8 cellular contexts compared by ENCODE assay signal in the genomic region with DNA sequence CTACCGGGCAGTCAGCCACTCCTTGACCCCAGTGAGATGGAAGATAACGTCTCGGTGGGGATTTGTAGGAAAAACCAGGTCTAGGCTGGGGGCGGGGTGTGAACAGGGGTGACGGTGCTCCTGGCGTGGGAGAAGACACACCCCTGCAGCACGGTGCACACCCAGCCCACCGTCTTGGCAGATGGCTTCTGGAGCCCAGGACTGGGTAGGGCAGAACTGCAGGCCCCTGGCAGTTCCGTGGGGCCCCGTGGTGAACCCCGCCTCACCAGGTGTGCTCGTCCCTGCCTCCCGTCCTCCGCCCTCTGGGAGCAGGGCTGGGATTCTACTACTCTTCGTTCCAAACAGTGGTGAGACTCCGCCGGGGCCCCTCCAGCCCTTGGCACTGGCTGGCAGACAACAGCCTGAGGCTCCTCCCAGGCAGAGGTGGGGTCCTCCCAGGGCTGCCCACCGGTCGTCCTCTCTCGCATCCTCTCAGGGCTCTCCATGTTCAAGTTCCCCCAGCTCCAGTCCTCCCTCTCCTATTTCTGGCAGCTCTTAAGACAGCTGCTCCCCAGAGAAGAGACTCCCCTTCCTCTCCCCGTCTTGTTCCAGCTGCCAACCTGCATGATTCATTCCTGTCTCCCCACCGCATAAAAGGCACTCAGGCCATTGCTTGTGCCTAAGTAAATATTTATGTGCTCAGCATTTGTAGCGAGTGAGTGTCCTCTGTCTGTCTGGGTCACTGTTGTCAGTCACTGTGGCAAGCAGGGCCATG.
DNase-seq lines count a peak whose midpoint lies in the region; ATAC-seq and FAIRE-seq lines count a peak whose summit lies in the region.

No MANE protein-coding gene starts in this region.

- H3K27ac ChIP-seq in right cardiac atrium (ENCODE audit: low read length), result no peak overlapping the region

- ATAC-seq in right cardiac atrium (peak; percentile 29 to 54), Right ventricle myocardium superior (ENCODE audit: poor library complexity) (no peak), HG02885 (IDR thresholded peaks at IDR 0.05; ENCODE audit: poor library complexity, unreplicated experiment) (no peak), GM18519 (IDR thresholded peaks at IDR 0.05; ENCODE audit: low FRiP score, unreplicated experiment) (no peak)

- H3K4me1 ChIP-seq in right cardiac atrium (ENCODE audit: control insufficient read depth, insufficient read depth, low read length), result no peaks in the 10 kb centered on the region

- WGBS in right cardiac atrium, result 57% methylated on average over 23 of the region's 23 CpGs

- no peaks in the 10 kb centered on the region for H3K27me3 ChIP-seq in right cardiac atrium (ENCODE audit: control insufficient read depth, insufficient read depth)

- intact Hi-C loops in right cardiac atrium (cut with DNase I), result no loop called here
- intact Hi-C loops in Right ventricle myocardium superior (cut with DNase I), result no loop called here

- no peaks in the 10 kb centered on the region for H3K9me3 ChIP-seq in right cardiac atrium (ENCODE audit: control insufficient read depth, low read length)

- H3K4me3 ChIP-seq in right cardiac atrium (ENCODE audit: low read length), result no peak overlapping the region

- DNase-seq in right cardiac atrium (peak in 1 of 3 donors; percentile 31), Right ventricle myocardium superior (no peak), RPMI8226 (peak; percentile 66), glomerular visceral epithelial cell (ENCODE audit: extremely low spot score) (peak; percentile 86), urothelium cell line (ENCODE audit: low spot score) (peak; percentile 86), putamen (ENCODE audit: low spot score) (no peak)

- FAIRE-seq in urothelium cell line (lab: Jason Lieb, UNC), result peak; percentile 99

Comparison
In these comparisons a context has a peak if more than half of its experiments do, and no peak if none do; other contexts are left out.
1. ATAC-seq: peak in right cardiac atrium (2 of 2); none in Right ventricle myocardium superior (single experiment), HG02885 (single experiment) and GM18519 (single experiment).
2. DNase-seq: peak in RPMI8226 (single experiment), glomerular visceral epithelial cell (single experiment) and urothelium cell line (single experiment); none in Right ventricle myocardium superior (single experiment) and putamen (single experiment).